Comparison of ENCODE assay signal across 1 cellular context in the genomic region with DNA sequence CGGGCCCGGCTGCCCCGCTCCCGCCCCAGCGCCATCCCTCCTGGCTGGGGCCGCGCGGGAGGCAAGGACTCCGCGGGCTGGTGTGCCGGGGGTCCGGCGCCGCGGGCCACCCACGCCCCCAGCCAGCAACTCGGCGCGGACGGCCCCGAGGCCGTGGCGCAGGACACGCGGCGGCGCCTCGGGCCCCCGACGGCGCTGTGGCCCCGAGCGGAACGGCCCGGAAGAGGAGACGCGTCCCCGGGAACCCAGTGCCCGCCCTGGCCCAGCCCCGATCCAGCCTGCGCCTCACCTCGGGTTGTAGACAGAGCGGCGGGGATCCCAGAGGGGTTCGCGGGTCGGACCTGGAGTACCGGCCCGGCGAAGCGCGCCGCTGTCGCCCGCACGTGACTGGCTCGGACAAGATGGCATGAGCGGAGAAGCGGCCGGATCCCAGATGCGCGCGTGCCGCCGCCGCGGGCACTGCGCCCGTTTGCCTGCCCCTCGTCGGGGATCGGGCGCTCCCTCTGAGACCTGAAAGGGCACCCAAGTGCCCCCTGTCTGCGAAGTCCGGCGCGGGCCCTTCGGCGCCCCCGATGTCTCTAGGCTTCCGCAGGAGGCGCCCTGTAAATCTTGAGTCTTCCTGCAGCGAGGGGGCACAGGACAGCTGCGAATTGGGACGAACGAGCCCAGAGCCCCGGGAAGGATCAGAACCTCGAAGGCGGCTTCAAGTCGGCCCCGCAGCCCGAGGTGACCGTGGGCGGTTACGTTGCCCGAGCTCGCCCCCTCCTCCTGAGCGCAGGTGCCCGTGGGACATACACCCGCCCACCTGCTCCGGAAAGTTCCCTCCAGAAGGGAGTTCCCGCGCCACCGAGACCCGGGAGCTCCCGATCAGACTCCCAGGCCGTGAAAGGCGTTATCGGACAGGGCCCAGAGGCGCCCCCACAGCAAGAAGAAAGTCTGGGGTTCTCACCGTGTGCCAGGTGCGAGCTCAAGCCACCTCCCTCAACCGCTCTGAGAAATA.
TF ChIP-seq lines count a peak whose summit lies in the region.

No MANE protein-coding gene starts in this region.

TF ChIP-seq in HepG2, 621 proteins besides CTCF, POLR2A, EP300 and RAD21 (continued from another document):
- TF ChIP-seq, protein P1, sequence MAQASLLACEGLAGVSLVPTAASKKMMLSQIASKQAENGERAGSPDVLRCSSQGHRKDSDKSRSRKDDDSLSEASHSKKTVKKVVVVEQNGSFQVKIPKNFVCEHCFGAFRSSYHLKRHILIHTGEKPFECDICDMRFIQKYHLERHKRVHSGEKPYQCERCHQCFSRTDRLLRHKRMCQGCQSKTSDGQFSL (CRISPR knock-in tag; IDR thresholded peaks at IDR 0.05) = no peak
- TF ChIP-seq HOXA5 (CRISPR knock-in tag; IDR thresholded peaks at IDR 0.05) (no peak), HCFC1 (IDR thresholded peaks at IDR 0.05; ENCODE audit: low read depth, low read length) (no peak), RXRA (CRISPR knock-in tag; IDR thresholded peaks at IDR 0.05) (no peak), ZNF782 (CRISPR knock-in tag; IDR thresholded peaks at IDR 0.05; ENCODE audit: borderline replicate concordance) (no peak), PPARG (CRISPR knock-in tag; conservative IDR thresholded peaks at IDR 0.05) (no peak)
